1 cellular context compared by ENCODE assay signal in genomic region chr14:89372156-89372555, GRCh38.
TF ChIP-seq lines count a peak whose summit lies in the region.

No MANE protein-coding gene starts in this region.

TF ChIP-seq in WTC11, 78 proteins besides CTCF, POLR2A, EP300 and RAD21 (continued from another document):
- TF ChIP-seq HMGXB4 (CRISPR knock-in tag; IDR thresholded peaks at IDR 0.05) (no peak), ZNF423 (CRISPR knock-in tag; IDR thresholded peaks at IDR 0.05) (no peak), NFATC4 (CRISPR knock-in tag; IDR thresholded peaks at IDR 0.05) (no peak), ZNF263 (CRISPR knock-in tag; IDR thresholded peaks at IDR 0.05; ENCODE audit: low read depth) (no peak)
TF ChIP-seq in WTC11: peak in this region for 0.
